In genomic region chr11:25065711-25066110, GRCh38 we compare ENCODE assay signal across 20 cellular contexts.
DNase-seq lines count a peak whose midpoint lies in the region; ATAC-seq and TF ChIP-seq lines count a peak whose summit lies in the region.
"Had no signal": no experiment of that assay in that cellular context is flagged by ENCODE, and none has a peak within 500 bp of the region (broad histone marks: within the 10 kb centered on the region; RNA-seq: fewer than 3 reads in every experiment).

No MANE protein-coding gene starts in this region.

- H3F3A ChIP-seq in GM23248 (ENCODE audit: insufficient read depth) (no peaks in the 10 kb centered on the region), PC-3 (ENCODE audit: low read length, unreplicated experiment) (no peaks in the 10 kb centered on the region)

- POLR2A ChIA-PET in PC-3 (lab: Charles Lee; ENCODE audit: unreplicated experiment): interaction anchor here (0.6 kb wide), 1 partner anchor 1354 kb away, joined by 8 read pairs; no protein-coding TSS in a partner anchor

- H3K4me1 ChIP-seq in GM23248 (ENCODE audit: insufficient read depth) (no peaks in the 10 kb centered on the region), PC-3 (ENCODE audit: insufficient read depth, low read length) (peaks cover 22% of the 10 kb centered on the region), mesenchymal stem cell (ENCODE audit: control insufficient read depth, insufficient read depth, low read depth, low read length) (no peaks in the 10 kb centered on the region)
- H3K4me1 ChIP-seq: heart left ventricle, left lung, parathyroid adenoma had no signal

- no peak for TF ChIP-seq CTCF in PC-3 (conservative IDR thresholded peaks at IDR 0.05; ENCODE audit: low read depth, low read length)
- TF ChIP-seq CTCF in cardiac fibroblast (IDR thresholded peaks at IDR 0.05; ENCODE audit: low read depth, low read length): no peak

- peak; percentile 98 for ATAC-seq in PC-3
- ATAC-seq in stimulated activated naive CD8-positive, alpha-beta T cell treated with anti-CD3 and anti-CD28 coated beads, Interleukin-15, Interleukin-2, amounts not matched to agents 100 U/mL and 50 U/mL, for 24 hours: no peak
- ATAC-seq: heart left ventricle, left lung had no signal

- no peak overlapping the region for H2BK12ac ChIP-seq in mesenchymal stem cell (ENCODE audit: low read length in 2 of 2)

- no peak overlapping the region for H4K91ac ChIP-seq in mesenchymal stem cell (ENCODE audit: low read length)

- H3K9me3 Mint-ChIP-seq in activated naive CD4-positive, alpha-beta T cell treated with anti-CD3 and anti-CD28 coated beads, Interleukin-2, amount 10 ng/mL, durations not matched to agents 7 days and 5 days: peaks cover 13% of the 10 kb centered on the region

- in situ Hi-C loops in GM23248 (cut with MboI): no loop called here

- H3K27ac Mint-ChIP-seq in activated naive CD4-positive, alpha-beta T cell treated with anti-CD3 and anti-CD28 coated beads, Interleukin-2, amount 10 ng/mL, durations not matched to agents 7 days and 5 days: no peak overlapping the region
- H3K27ac Mint-ChIP-seq: HFFc6 had no signal

- no peaks in the 10 kb centered on the region for H3K79me1 ChIP-seq in mesenchymal stem cell (replicated peaks; ENCODE audit: low read length, poor library complexity, severe bottlenecking)

- H3K27me3 Mint-ChIP-seq in activated naive CD4-positive, alpha-beta T cell treated with anti-CD3 and anti-CD28 coated beads, Interleukin-2, amount 10 ng/mL, durations not matched to agents 7 days and 5 days: no peaks in the 10 kb centered on the region

- H3K18ac ChIP-seq in mesenchymal stem cell (ENCODE audit: low read depth in 1 of 2, low read length in 2 of 2): no peak overlapping the region

- no peak overlapping the region for H3K4me3 ChIP-seq in GM23248
- H3K4me3 ChIP-seq in PC-3 (ENCODE audit: low read length): no peak overlapping the region
- H3K4me3 ChIP-seq in cardiac fibroblast (replicated peaks in 1 of 2; ENCODE audit: low read depth in 2 of 2, low read length in 2 of 2): no peak overlapping the region
- no peak overlapping the region for H3K4me3 ChIP-seq in mesenchymal stem cell (ENCODE audit: insufficient read depth in 1 of 2, low read depth in 1 of 2, low read length in 2 of 2)
- H3K4me3 ChIP-seq: cardiac muscle cell, heart left ventricle, left lung, MG63 had no signal

- intact Hi-C loops in PC-3 (cut with micrococcal nuclease): no loop called here

- no TSS peak for BruUV-seq in PC-3 (replicated peaks; lab: Mats Ljungman, UMichigan)

- peaks cover 3% of the 10 kb centered on the region for H3K9me3 ChIP-seq in GM23248 (ENCODE audit: low read depth)
- no peaks in the 10 kb centered on the region for H3K9me3 ChIP-seq in PC-3 (ENCODE audit: low read length)
- no peaks in the 10 kb centered on the region for H3K9me3 ChIP-seq in mesenchymal stem cell (ENCODE audit: control insufficient read depth, low read length)
- H3K9me3 ChIP-seq: heart left ventricle, left lung had no signal

- H3K4me1 Mint-ChIP-seq in activated naive CD4-positive, alpha-beta T cell treated with anti-CD3 and anti-CD28 coated beads, Interleukin-2, amount 10 ng/mL, durations not matched to agents 7 days and 5 days: no peaks in the 10 kb centered on the region

- no peak overlapping the region for H2BK5ac ChIP-seq in mesenchymal stem cell (ENCODE audit: low read depth, low read length, poor library complexity, severe bottlenecking)

- no peak overlapping the region for H2AK5ac ChIP-seq in mesenchymal stem cell (ENCODE audit: low read length, severe bottlenecking)

- H2BK120ac ChIP-seq in mesenchymal stem cell (ENCODE audit: low read depth, low read length): no peak overlapping the region

- no peak overlapping the region for H3K23ac ChIP-seq in mesenchymal stem cell (ENCODE audit: low read length in 2 of 2)

- H3K79me2 ChIP-seq in GM23248 (ENCODE audit: insufficient read depth) (no peaks in the 10 kb centered on the region), PC-3 (ENCODE audit: low read length) (no peaks in the 10 kb centered on the region)
- H3K79me2 ChIP-seq: parathyroid adenoma had no signal

- H3K36me3 ChIP-seq in GM23248 (ENCODE audit: low read depth) (no peaks in the 10 kb centered on the region), PC-3 (ENCODE audit: low read depth, low read length) (no peaks in the 10 kb centered on the region), mesenchymal stem cell (ENCODE audit: control insufficient read depth in 1 of 2, insufficient read depth in 2 of 2, low read depth in 1 of 2, low read length in 2 of 2) (no peaks in the 10 kb centered on the region)
- H3K36me3 ChIP-seq: cardiac muscle cell, heart left ventricle, left lung, MG63 had no signal

- H3K9me2 ChIP-seq in GM23248 (ENCODE audit: insufficient read depth) (no peaks in the 10 kb centered on the region), PC-3 (replicated peaks; ENCODE audit: low read length) (no peaks in the 10 kb centered on the region)

- H3K27ac ChIP-seq in GM23248: no peak overlapping the region
- H3K27ac ChIP-seq in PC-3 (ENCODE audit: low read length): peak overlapping the region; percentile 77
- H3K27ac ChIP-seq in mesenchymal stem cell (ENCODE audit: low read length, poor library complexity, severe bottlenecking): no peak overlapping the region
- H3K27ac ChIP-seq: cardiac muscle cell, heart left ventricle, left lung, parathyroid adenoma had no signal

- H2BK15ac ChIP-seq in mesenchymal stem cell (ENCODE audit: low read depth, poor library complexity, severe bottlenecking): no peak overlapping the region

- H3K4me2 ChIP-seq in GM23248 (ENCODE audit: unreplicated experiment) (no peak overlapping the region), PC-3 (ENCODE audit: low read length) (peak overlapping the region; percentile 55), mesenchymal stem cell (ENCODE audit: low read length, poor library complexity, severe bottlenecking) (no peak overlapping the region)

- H4K20me1 ChIP-seq in GM23248 (ENCODE audit: insufficient read depth): no peaks in the 10 kb centered on the region
- H4K20me1 ChIP-seq in PC-3 (ENCODE audit: low read length): no peaks in the 10 kb centered on the region

- H3K4me3 Mint-ChIP-seq in activated naive CD4-positive, alpha-beta T cell treated with anti-CD3 and anti-CD28 coated beads, Interleukin-2, amount 10 ng/mL, durations not matched to agents 7 days and 5 days: no peak overlapping the region
- H3K4me3 Mint-ChIP-seq: HFFc6 had no signal

- peak; percentile 1 for DNase-seq in GM23248
- peak; percentile 87 for DNase-seq in PC-3
- peak; percentile 0 to 26 for DNase-seq in cardiac fibroblast (ENCODE audit: low read depth in 2 of 2)
- peak; percentile 26 for DNase-seq in mesenchymal stem cell
- DNase-seq in stimulated activated naive CD8-positive, alpha-beta T cell treated with anti-CD3 and anti-CD28 coated beads, Interleukin-15, Interleukin-2, amounts not matched to agents 100 U/mL and 50 U/mL, for 24 hours: no peak
- no peak for DNase-seq in putamen (ENCODE audit: low spot score)
- no peak for DNase-seq in activated naive CD4-positive, alpha-beta T cell treated with anti-CD3 and anti-CD28 coated beads, Interleukin-2, amount 10 ng/mL, durations not matched to agents 7 days and 5 days
- DNase-seq in NCI-H1092 treated with DMSO at 0.1 percent for 48 hours (lab: John Stamatoyannopoulos, UW): no peak
- DNase-seq: activated CD8-positive, alpha-beta memory T cell treated with anti-CD3 and anti-CD28 coated beads for 24 hours; activated effector memory CD4-positive, alpha-beta T cell treated with anti-CD3 and anti-CD28 coated beads, Interleukin-2, amount 50 U/mL, for 16 hours; AML-193; DMS153; heart left ventricle; HFFc6; left lung; MG63; NCI-H2081 treated with DMSO at 0.1 percent for 48 hours; stimulated activated CD4-positive, alpha-beta T cell treated with anti-CD3 and anti-CD28 coated beads, Interleukin-12 subunit alpha, Interleukin-12 subunit beta, amount 100 ng/mL, for 4 hours had no signal

- H3K27me3 ChIP-seq in GM23248 (replicated peaks; ENCODE audit: insufficient read depth) (no peaks in the 10 kb centered on the region), PC-3 (ENCODE audit: low read length) (no peaks in the 10 kb centered on the region), mesenchymal stem cell (ENCODE audit: control insufficient read depth in 1 of 2, insufficient read depth in 1 of 2, low read length in 2 of 2) (no peaks in the 10 kb centered on the region)
- H3K27me3 ChIP-seq: cardiac muscle cell, heart left ventricle, left lung, MG63 had no signal

- no peak overlapping the region for H3K14ac ChIP-seq in mesenchymal stem cell (ENCODE audit: low read length in 2 of 2)

- H3K9ac ChIP-seq in GM23248 (no peak overlapping the region), PC-3 (ENCODE audit: low read length) (0 out of 2 replicates have a peak overlapping the region, but pooled peaks have one; percentile 8), mesenchymal stem cell (ENCODE audit: low read length) (no peak overlapping the region)
- H3K9ac ChIP-seq: parathyroid adenoma had no signal

- H3K36me3 Mint-ChIP-seq in activated naive CD4-positive, alpha-beta T cell treated with anti-CD3 and anti-CD28 coated beads, Interleukin-2, amount 10 ng/mL, durations not matched to agents 7 days and 5 days: no peaks in the 10 kb centered on the region

- H4K8ac ChIP-seq in mesenchymal stem cell (ENCODE audit: low read length): no peak overlapping the region

- CTCF ChIA-PET in PC-3 (lab: Charles Lee): no interaction called here
- CTCF ChIA-PET in activated naive CD4-positive, alpha-beta T cell treated with anti-CD3 and anti-CD28 coated beads, Interleukin-2, amount 10 ng/mL, durations not matched to agents 7 days and 5 days (lab: Charles Lee): no interaction called here

- WGBS in GM23248 (ENCODE audit: low coverage in 1 of 2, low lambda C conversion rate in 2 of 2, missing lambda C conversion rate in 2 of 2), 2 experiments: 0 to 3% methylated on average over 1 of the region's 1 CpG
- WGBS in mesenchymal stem cell: 3% methylated on average over 1 of the region's 1 CpG

- no peak overlapping the region for H3K4ac ChIP-seq in mesenchymal stem cell (ENCODE audit: low read depth in 1 of 2, low read length in 2 of 2)

- H2AFZ ChIP-seq in GM23248 (no peak overlapping the region), PC-3 (ENCODE audit: low read length) (no peak overlapping the region), mesenchymal stem cell (ENCODE audit: low read depth, low read length) (no peak overlapping the region)
- H2AFZ ChIP-seq: parathyroid adenoma had no signal

Comparison
In these comparisons a context has a peak if more than half of its experiments do, and no peak if none do; other contexts are left out.
1. DNase-seq: peak in GM23248 (single experiment), PC-3 (single experiment), cardiac fibroblast (2 of 2) and mesenchymal stem cell (single experiment); none in stimulated activated naive CD8-positive, alpha-beta T cell treated with anti-CD3 and anti-CD28 coated beads, Interleukin-15, Interleukin-2, amounts not matched to agents 100 U/mL and 50 U/mL, for 24 hours (single experiment), putamen (single experiment), activated naive CD4-positive, alpha-beta T cell treated with anti-CD3 and anti-CD28 coated beads, Interleukin-2, amount 10 ng/mL, durations not matched to agents 7 days and 5 days (single experiment) and NCI-H1092 treated with DMSO at 0.1 percent for 48 hours (single experiment).